Comparison of ENCODE assay signal across 11 cellular contexts in the genomic region with DNA sequence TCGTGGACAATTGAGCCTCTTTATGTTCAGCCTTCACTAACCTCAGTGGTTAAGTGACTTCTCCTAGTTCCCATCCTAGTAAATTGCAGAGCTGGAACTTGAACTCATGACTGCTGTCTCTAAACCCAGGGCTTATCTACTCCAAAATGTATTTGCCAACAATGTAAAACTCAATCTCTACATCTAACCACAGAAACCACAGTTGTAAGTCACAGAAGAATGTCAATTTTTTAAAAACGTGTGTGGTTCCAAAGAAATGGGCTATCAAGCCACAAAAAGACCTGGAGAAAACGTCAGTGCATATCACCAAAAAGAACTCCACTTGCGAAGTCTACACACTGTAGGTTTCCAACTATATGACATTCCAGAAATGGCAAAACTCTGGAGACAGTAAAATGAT.
DNase-seq lines count a peak whose midpoint lies in the region; ATAC-seq and TF ChIP-seq lines count a peak whose summit lies in the region.
"Had no signal": no experiment of that assay in that cellular context is flagged by ENCODE, and none has a peak within 500 bp of the region (broad histone marks: within the 10 kb centered on the region; RNA-seq: fewer than 3 reads in every experiment).

No MANE protein-coding gene starts in this region.

- peaks cover 3% of the 10 kb centered on the region for H3K36me3 Mint-ChIP-seq in activated naive CD8-positive, alpha-beta T cell
- H3K36me3 Mint-ChIP-seq in natural killer cell treated with Interleukin-12 subunit alpha and Interleukin-12 subunit beta and Interleukin-15 and Interleukin-18, amount 100 ng/mL, for 72 hours, result no peaks in the 10 kb centered on the region

- H3K4me3 ChIP-seq in DND-41 (ENCODE audit: low read depth in 1 of 2, low read length in 2 of 2) (no peak overlapping the region), KMS-11 (IDR thresholded peaks at IDR 0.05; ENCODE audit: insufficient read depth, low read depth, low read length) (peak overlapping the region; percentile 44)

- H3K9me3 ChIP-seq in DND-41 (ENCODE audit: insufficient read depth, low read length, severe bottlenecking), result no peaks in the 10 kb centered on the region

- TF ChIP-seq CTCF in DND-41 (IDR thresholded peaks at IDR 0.05; ENCODE audit: borderline replicate concordance, extremely low read depth, low read length, poor library complexity, severe bottlenecking), result no peak
- TF ChIP-seq CTCF in KMS-11 (conservative IDR thresholded peaks at IDR 0.05; ENCODE audit: low read depth, low read length), result no peak

- H3K27ac ChIP-seq in DND-41 (ENCODE audit: low read length), result no peak overlapping the region
- peak overlapping the region; percentile 84 for H3K27ac ChIP-seq in KMS-11
- H3K27ac ChIP-seq in caudate nucleus (ENCODE audit: low read depth, low read length), result no peak overlapping the region

- H3K4me1 Mint-ChIP-seq in activated naive CD8-positive, alpha-beta T cell (ENCODE audit: low read depth), result peaks cover 67% of the 10 kb centered on the region
- peaks cover 32 to 55% of the 10 kb centered on the region in 2 donors for H3K4me1 Mint-ChIP-seq in natural killer cell treated with Interleukin-12 subunit alpha and Interleukin-12 subunit beta and Interleukin-15 and Interleukin-18, amount 100 ng/mL, for 72 hours (ENCODE audit: low read depth in 2 of 2)

- H3K27me3 ChIP-seq in DND-41 (ENCODE audit: insufficient read depth, low read length, poor library complexity) (no peaks in the 10 kb centered on the region), KMS-11 (ENCODE audit: insufficient read depth, low read depth) (no peaks in the 10 kb centered on the region)

- peak; percentile 70 for ATAC-seq in DND-41 (ENCODE audit: insufficient read depth, low read depth)
- ATAC-seq in natural killer cell treated with Interleukin-12 subunit alpha and Interleukin-12 subunit beta and Interleukin-15 and Interleukin-18, amount 100 ng/mL, for 72 hours, result no peak

- H3K79me2 ChIP-seq in DND-41 (ENCODE audit: insufficient read depth, low read length), result no peaks in the 10 kb centered on the region
- H3K79me2 ChIP-seq in KMS-11 (ENCODE audit: insufficient read depth, low read depth), result no peaks in the 10 kb centered on the region

- H3K4me3 Mint-ChIP-seq in activated naive CD8-positive, alpha-beta T cell, result peak overlapping the region; percentile 57
- peak overlapping the region; percentile 90 for H3K4me3 Mint-ChIP-seq in natural killer cell treated with Interleukin-12 subunit alpha and Interleukin-12 subunit beta and Interleukin-15 and Interleukin-18, amount 100 ng/mL, for 72 hours

- no peaks in the 10 kb centered on the region for H3K9me3 Mint-ChIP-seq in activated naive CD8-positive, alpha-beta T cell (ENCODE audit: low read depth)
- no peaks in the 10 kb centered on the region for H3K9me3 Mint-ChIP-seq in natural killer cell treated with Interleukin-12 subunit alpha and Interleukin-12 subunit beta and Interleukin-15 and Interleukin-18, amount 100 ng/mL, for 72 hours

- H4K20me1 ChIP-seq in DND-41 (ENCODE audit: insufficient read depth, low read length) (no peaks in the 10 kb centered on the region), KMS-11 (ENCODE audit: insufficient read depth) (no peaks in the 10 kb centered on the region)

- H2AFZ ChIP-seq in DND-41 (ENCODE audit: low read depth, low read length) (no peak overlapping the region), KMS-11 (ENCODE audit: low read depth) (peak overlapping the region; percentile 12; the same call in 1 of the 2 replicates)

- H3K36me3 ChIP-seq in DND-41 (ENCODE audit: insufficient read depth, low read length) (no peaks in the 10 kb centered on the region), KMS-11 (ENCODE audit: insufficient read depth) (no peaks in the 10 kb centered on the region)

- no peak for DNase-seq in DND-41
- DNase-seq in natural killer cell treated with Interleukin-12 subunit alpha and Interleukin-12 subunit beta and Interleukin-15 and Interleukin-18, amount 100 ng/mL, for 72 hours (ENCODE audit: low spot score), result no peak
- no peak for DNase-seq in islet precursor cell
- no peak for DNase-seq in Kasumi-1 (lab: John Stamatoyannopoulos, UW)
- no peak for DNase-seq in NCI-H69 (lab: John Stamatoyannopoulos, UW)
- DNase-seq in caudate nucleus (lab: John Stamatoyannopoulos, UW), result no peak
- DNase-seq: activated naive CD4-positive, alpha-beta T cell treated with anti-CD3 and anti-CD28 coated beads, Interleukin-2, amount 50 U/mL, for 16 hours; NCI-H1105; NK-92 treated with Interleukin-12 subunit alpha and Interleukin-12 subunit beta, amount 100 ng/mL, for 24 hours had no signal

- peak overlapping the region; percentile 78 for H3K27ac Mint-ChIP-seq in activated naive CD8-positive, alpha-beta T cell
- peak overlapping the region; percentile 93 to 98 for H3K27ac Mint-ChIP-seq in natural killer cell treated with Interleukin-12 subunit alpha and Interleukin-12 subunit beta and Interleukin-15 and Interleukin-18, amount 100 ng/mL, for 72 hours

- H3K9ac ChIP-seq in DND-41 (ENCODE audit: low read depth, low read length), result no peak overlapping the region
- peak overlapping the region; percentile 28; the same call in 1 of the 2 replicates for H3K9ac ChIP-seq in KMS-11

- no peaks in the 10 kb centered on the region for H3K27me3 Mint-ChIP-seq in activated naive CD8-positive, alpha-beta T cell
- H3K27me3 Mint-ChIP-seq in natural killer cell treated with Interleukin-12 subunit alpha and Interleukin-12 subunit beta and Interleukin-15 and Interleukin-18, amount 100 ng/mL, for 72 hours, result no peaks in the 10 kb centered on the region

- H3K4me1 ChIP-seq in DND-41 (ENCODE audit: insufficient read depth, low read length), result peaks cover 12% of the 10 kb centered on the region
- H3K4me1 ChIP-seq in KMS-11 (ENCODE audit: low read depth, poor library complexity, severe bottlenecking), result peaks cover 82% of the 10 kb centered on the region

- no peak overlapping the region for H3K4me2 ChIP-seq in DND-41 (ENCODE audit: insufficient read depth, low read length)
- peak overlapping the region; percentile 89 for H3K4me2 ChIP-seq in KMS-11
